ENCODE assay signal across 18 cellular contexts in the genomic region with DNA sequence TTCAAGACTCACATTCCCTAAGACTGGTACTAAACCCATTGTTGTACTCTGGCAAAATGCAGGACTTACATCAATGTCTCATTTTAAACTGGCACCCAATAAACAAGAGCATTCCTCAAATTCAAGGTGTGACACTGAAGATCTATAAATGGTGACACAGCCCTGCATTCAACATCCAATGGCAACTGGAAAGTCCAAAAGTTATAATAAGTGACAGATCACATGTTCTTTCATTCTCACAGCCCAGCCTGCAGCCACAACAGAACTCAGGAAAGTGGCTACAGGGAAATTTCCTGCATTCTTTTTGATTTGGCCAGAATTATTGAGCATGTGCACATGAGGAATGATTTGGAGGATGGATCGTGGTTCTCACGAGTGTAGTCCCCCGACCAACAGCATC.
"Had no signal": no experiment of that assay in that cellular context is flagged by ENCODE, and none has a peak within 500 bp of the region (broad histone marks: within the 10 kb centered on the region; RNA-seq: fewer than 3 reads in every experiment).

No MANE protein-coding gene starts in this region.

- H3K9me3 ChIP-seq: SK-N-SH had no signal

- DNase-seq: KBM-7, MV-4-11, NCI-H1048, NCI-H1105 treated with DMSO at 0.1 percent for 48 hours, NCI-H1417 treated with DMSO at 0.1 percent for 48 hours, NCI-H1694 treated with DMSO at 0.1 percent for 48 hours, NCI-H1930, NCI-H2081, NCI-H2107, NCI-H2227 treated with DMSO at 0.1 percent for 48 hours, NCI-H510A, NCI-H524 treated with DMSO at 0.1 percent for 48 hours, NCI-H69, SHP77, SK-N-SH, SW 1271 had no signal

- H3K27ac ChIP-seq: RWPE1 had no signal

- H3K9ac ChIP-seq: SK-N-SH had no signal

- ATAC-seq: Panc1 had no signal
